23 cellular contexts compared by ENCODE assay signal in the genomic region with DNA sequence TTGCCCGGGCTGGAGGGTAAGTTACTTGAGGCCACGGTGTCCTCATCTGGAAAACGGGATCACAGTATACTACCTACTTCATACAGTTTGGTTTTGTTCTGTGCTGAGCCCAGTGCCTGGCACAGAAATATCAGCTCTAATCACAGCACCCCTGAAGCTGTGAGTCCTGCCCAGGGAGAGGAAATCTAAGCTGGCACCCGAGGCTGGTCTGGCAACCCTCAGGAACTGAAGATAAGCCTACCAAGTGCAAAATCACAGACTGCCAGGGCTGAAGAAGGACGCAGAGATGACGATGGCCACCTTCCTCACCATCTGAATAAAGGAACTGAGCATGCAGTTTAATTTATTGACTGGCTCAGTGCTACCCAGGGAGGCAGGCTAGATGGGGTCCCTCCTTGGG.
"Had no signal": no experiment of that assay in that cellular context is flagged by ENCODE, and none has a peak within 500 bp of the region (broad histone marks: within the 10 kb centered on the region; RNA-seq: fewer than 3 reads in every experiment).

No MANE protein-coding gene starts in this region.

- H3K4me1 ChIP-seq: SJSA1 had no signal

- H3K4me3 ChIP-seq: SJSA1, SK-N-MC had no signal

- H3K27me3 ChIP-seq: SJSA1 had no signal

- H3K27ac ChIP-seq: RWPE1, SJSA1, SK-N-MC had no signal

- DNase-seq: IMR-90, Kasumi-1, KG1, MM.1S, NCI-H1092 treated with DMSO at 0.1 percent for 48 hours, NCI-H1436, NCI-H187, NCI-H2029, NCI-H2081 treated with DMSO at 0.1 percent for 48 hours, NCI-H2171, NCI-H226, NCI-H446, NCI-H510A, NCI-H524 treated with DMSO at 0.1 percent for 48 hours, NCI-H69, NCI-H774, PC-3, SIG-M5 had no signal

- ATAC-seq: HepG2, Panc1, PC-3 had no signal

- H3K9me3 ChIP-seq: SJSA1 had no signal
